ENCODE assay signal across 8 cellular contexts in genomic region chr2:165874445-165875039, GRCh38.
A peak's percentile ranks its signal among the peaks of the same experiment; 100 is the strongest.
DNase-seq lines count a peak whose midpoint lies in the region; ATAC-seq, FAIRE-seq and TF ChIP-seq lines count a peak whose summit lies in the region.

No MANE protein-coding gene starts in this region.

- H3K9me3 ChIP-seq in adrenal gland (replicated peaks in 1 of 3) (no peaks in the 10 kb centered on the region), small intestine (ENCODE audit: control insufficient read depth, low read depth) (no peaks in the 10 kb centered on the region)

- ATAC-seq in GM21367 (IDR thresholded peaks at IDR 0.05; ENCODE audit: unreplicated experiment) (peak; percentile 94), HG03520 (IDR thresholded peaks at IDR 0.05; ENCODE audit: unreplicated experiment) (peak; percentile 94)

- H3K4me3 ChIP-seq in adrenal gland, result no peak overlapping the region
- H3K4me3 ChIP-seq in small intestine (ENCODE audit: low read depth in 1 of 2, low read length in 2 of 2), result no peak overlapping the region
- no peak overlapping the region for H3K4me3 ChIP-seq in lower leg skin (ENCODE audit: low read depth, poor library complexity, severe bottlenecking)

- no peak overlapping the region for H3K27ac ChIP-seq in adrenal gland
- H3K27ac ChIP-seq in small intestine (ENCODE audit: low read depth in 1 of 2, low read length in 1 of 2), result no peak overlapping the region

- H3K36me3 ChIP-seq in adrenal gland (replicated peaks in 1 of 2) (no peaks in the 10 kb centered on the region), small intestine (ENCODE audit: control insufficient read depth in 2 of 2, insufficient read depth in 2 of 2, low read length in 2 of 2) (peaks cover 1 to 2% of the 10 kb centered on the region in 2 donors)

- no peaks in the 10 kb centered on the region for H3K4me1 ChIP-seq in adrenal gland (replicated peaks in 1 of 2)
- no peaks in the 10 kb centered on the region for H3K4me1 ChIP-seq in small intestine (ENCODE audit: control insufficient read depth in 2 of 2, insufficient read depth in 1 of 2, low read depth in 1 of 2, low read length in 1 of 2)

- TF ChIP-seq POLR2A in adrenal gland (IDR thresholded peaks at IDR 0.05) (no peak), lower leg skin (IDR thresholded peaks at IDR 0.05) (no peak)

- H3K27me3 ChIP-seq in adrenal gland (no peaks in the 10 kb centered on the region), small intestine (ENCODE audit: control insufficient read depth in 2 of 2, insufficient read depth in 2 of 2, low read length in 2 of 2) (no peaks in the 10 kb centered on the region)

- TF ChIP-seq CTCF in adrenal gland (IDR thresholded peaks at IDR 0.05) (peak; percentile 28 to 75 (median 68)), lower leg skin (IDR thresholded peaks at IDR 0.05) (no peak)

- WGBS in adrenal gland, 4 donors, result 30 to 32% (median 31%) methylated on average over 3 of the region's 3 CpGs
- 14 to 34% (median 16%) methylated on average over 3 of the region's 3 CpGs for WGBS in small intestine, 3 donors
- 45 to 51% methylated on average over 3 of the region's 3 CpGs for WGBS in lower leg skin, 2 donors

- DNase-seq in GDM1 (lab: John Stamatoyannopoulos, UW) (peak; percentile 3), NCI-H524 treated with DMSO at 0.1 percent for 48 hours (lab: John Stamatoyannopoulos, UW) (peak; percentile 24), adrenal gland (peak in 1 of 7 donors; percentile 8), hepatic stellate cell (ENCODE audit: low spot score) (peak; percentile 31), small intestine (peak; percentile 80), lower leg skin (ENCODE audit: low spot score in 2 of 2) (no peak)

- intact Hi-C loops in adrenal gland (cut with DNase I) (loop anchor here in 1 of 2 donors (10.0 kb wide), 1 partner anchor 470 kb away; no protein-coding TSS in a partner anchor), lower leg skin (cut with DNase I; ENCODE audit: low total_unique reads) (no loop called here)

- peak; percentile 96 for FAIRE-seq in small intestine (lab: Jason Lieb, UNC)

Comparison
In these comparisons a context has a peak if more than half of its experiments do, and no peak if none do; other contexts are left out.
1. DNase-seq: peak in GDM1 (single experiment), NCI-H524 treated with DMSO at 0.1 percent for 48 hours (single experiment), hepatic stellate cell (single experiment) and small intestine (single experiment); none in lower leg skin (0 of 2).
2. CTCF ChIP-seq: peak in adrenal gland (6 of 6); none in lower leg skin (0 of 3).